ENCODE assay signal across 1 cellular context in genomic region chr7:20198295-20198694, GRCh38.
TF ChIP-seq lines count a peak whose summit lies in the region.

No MANE protein-coding gene starts in this region.

TF ChIP-seq in SK-N-SH, 30 proteins besides CTCF, POLR2A, EP300 and RAD21 (continued from another document):
- no peak for TF ChIP-seq PBX3 (IDR thresholded peaks at IDR 0.05)
- no peak for TF ChIP-seq RFX5 (IDR thresholded peaks at IDR 0.05; ENCODE audit: low read length)
- TF ChIP-seq NFIC (IDR thresholded peaks at IDR 0.05; ENCODE audit: borderline replicate concordance): no peak
- no peak for TF ChIP-seq USF2 (IDR thresholded peaks at IDR 0.05; ENCODE audit: borderline replicate concordance, low read depth, low read length)
